Comparison of ENCODE assay signal across 17 cellular contexts in the genomic region with DNA sequence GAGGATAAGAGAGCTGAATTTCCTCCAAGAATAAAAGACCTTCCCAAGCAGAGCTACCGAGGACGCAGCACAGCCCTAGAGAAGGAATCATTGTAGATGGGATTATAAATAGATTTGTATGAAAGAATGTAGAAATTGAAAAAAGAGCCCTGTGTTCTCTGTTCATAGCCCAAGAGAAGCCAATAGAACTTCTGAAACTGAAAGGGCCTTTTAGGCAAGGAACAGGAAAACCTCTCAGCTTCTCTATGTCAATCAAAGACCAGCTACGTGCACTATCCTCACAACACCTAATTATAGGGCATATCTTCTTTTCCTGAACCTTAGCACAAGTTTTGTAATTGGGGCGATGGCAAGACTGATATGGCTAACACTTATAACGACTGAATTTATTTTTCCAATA.
DNase-seq lines count a peak whose midpoint lies in the region; ATAC-seq lines count a peak whose summit lies in the region.
"Had no signal": no experiment of that assay in that cellular context is flagged by ENCODE, and none has a peak within 500 bp of the region (broad histone marks: within the 10 kb centered on the region; RNA-seq: fewer than 3 reads in every experiment).

No MANE protein-coding gene starts in this region.

- ATAC-seq in GM18867 (IDR thresholded peaks at IDR 0.05; ENCODE audit: unreplicated experiment) (peak; percentile 84), GM21717 (IDR thresholded peaks at IDR 0.05; ENCODE audit: unreplicated experiment) (peak; percentile 88), HG03342 (IDR thresholded peaks at IDR 0.05; ENCODE audit: unreplicated experiment) (peak; percentile 73)
- ATAC-seq: activated CD8-positive, alpha-beta memory T cell treated with anti-CD3 and anti-CD28 coated beads, Interleukin-2, amount 10 ng/mL, durations not matched to agents 7 days and 5 days; natural killer cell treated with Interleukin-12 subunit alpha and Interleukin-12 subunit beta and Interleukin-15 and Interleukin-18, amount 100 ng/mL, for 72 hours; sciatic nerve had no signal

- DNase-seq in globus pallidus (ENCODE audit: low spot score), result peak; percentile 7
- no peak for DNase-seq in NCI-H524 treated with DMSO at 0.1 percent for 48 hours (lab: John Stamatoyannopoulos, UW)
- DNase-seq in 8988T, result no peak
- DNase-seq in NCI-H2107 treated with DMSO at 0.1 percent for 48 hours (lab: John Stamatoyannopoulos, UW; ENCODE audit: unreplicated experiment), result no peak
- no peak for DNase-seq in activated T-cell treated with anti-CD3 and anti-CD28 coated beads for 4 hours
- DNase-seq: activated CD8-positive, alpha-beta memory T cell treated with anti-CD3 and anti-CD28 coated beads, Interleukin-2, amount 10 ng/mL, durations not matched to agents 7 days and 5 days; activated naive CD4-positive, alpha-beta T cell treated with Interleukin-2 at 50 U/mL for 16 hours; DMS53; effector CD4-positive, alpha-beta T cell; MG63; NCI-H226; stimulated activated naive CD4-positive, alpha-beta T cell had no signal
